Comparison of ENCODE assay signal across 8 cellular contexts in the genomic region with DNA sequence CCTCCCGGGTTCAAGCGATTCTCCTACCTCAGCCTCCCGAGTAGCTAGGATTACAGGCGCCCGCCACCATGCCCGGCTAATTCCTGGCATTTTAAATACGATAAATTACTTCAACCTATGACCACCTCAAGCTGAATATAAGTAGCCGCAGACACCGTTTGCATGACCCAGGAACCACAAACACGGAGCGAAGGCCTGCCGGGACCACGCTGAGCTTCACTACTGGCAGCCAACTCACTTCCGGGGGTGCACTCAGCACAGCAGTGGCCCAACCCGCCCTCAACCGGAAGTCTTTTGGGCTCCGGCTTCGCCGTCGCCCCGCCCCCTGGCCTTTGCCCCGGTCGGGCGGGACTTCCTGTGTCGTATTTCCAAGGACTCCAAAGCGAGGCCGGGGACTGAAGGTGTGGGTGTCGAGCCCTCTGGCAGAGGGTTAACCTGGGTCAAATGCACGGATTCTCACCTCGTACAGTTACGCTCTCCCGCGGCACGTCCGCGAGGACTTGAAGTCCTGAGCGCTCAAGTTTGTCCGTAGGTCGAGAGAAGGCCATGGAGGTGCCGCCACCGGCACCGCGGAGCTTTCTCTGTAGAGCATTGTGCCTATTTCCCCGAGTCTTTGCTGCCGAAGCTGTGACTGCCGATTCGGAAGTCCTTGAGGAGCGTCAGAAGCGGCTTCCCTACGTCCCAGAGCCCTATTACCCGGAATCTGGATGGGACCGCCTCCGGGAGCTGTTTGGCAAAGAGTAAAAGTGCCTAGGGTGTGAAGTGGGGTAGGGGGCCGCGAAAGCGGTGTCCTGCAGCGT. TPM values are rescaled to one million over a fixed set of nuclear protein-coding genes. Genes with fewer than 3 reads are reported as not detected.
DNase-seq lines count a peak whose midpoint lies in the region; ATAC-seq and TF ChIP-seq lines count a peak whose summit lies in the region.

A gene with protein sequence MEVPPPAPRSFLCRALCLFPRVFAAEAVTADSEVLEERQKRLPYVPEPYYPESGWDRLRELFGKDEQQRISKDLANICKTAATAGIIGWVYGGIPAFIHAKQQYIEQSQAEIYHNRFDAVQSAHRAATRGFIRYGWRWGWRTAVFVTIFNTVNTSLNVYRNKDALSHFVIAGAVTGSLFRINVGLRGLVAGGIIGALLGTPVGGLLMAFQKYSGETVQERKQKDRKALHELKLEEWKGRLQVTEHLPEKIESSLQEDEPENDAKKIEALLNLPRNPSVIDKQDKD (plus strand): TSS at position 360 of the 800 bp plus-strand sequence. CDS start 187 bp downstream, at position 547.

- H3K4me1 Mint-ChIP-seq in IgD-negative memory B cell, result peaks cover 16 to 26% (median 22%) of the 10 kb centered on the region in 3 donors

- peak; percentile 96 for DNase-seq in DMS 273 treated with DMSO at 0.1 percent for 48 hours (lab: John Stamatoyannopoulos, UW)
- peak; percentile 62 for DNase-seq in OCI-M2 (lab: John Stamatoyannopoulos, UW; ENCODE audit: unreplicated experiment)
- DNase-seq in activated T-cell treated with anti-CD3 and anti-CD28 coated beads for 4 hours, result peak; percentile 96
- peak; percentile 97 for DNase-seq in epithelial cell of esophagus (ENCODE audit: low read depth)
- DNase-seq in stimulated activated CD8-positive, alpha-beta memory T cell treated with anti-CD3 and anti-CD28 coated beads, Interleukin-4, amount 100 ng/mL, for 1 hour (ENCODE audit: low read depth in 2 of 2, low spot score in 1 of 2), result peak; percentile 92 to 95

- H3K4me3 ChIP-seq in epithelial cell of esophagus (ENCODE audit: low read length) (peak within 1 kb of the TSS; percentile 98), mononuclear cell (ENCODE audit: low read length) (peak within 1 kb of the TSS; percentile 87)

- no peaks in the 10 kb centered on the region for H3K27me3 ChIP-seq in mononuclear cell (ENCODE audit: insufficient read depth, low read length)

- no peaks in the 10 kb centered on the region for H3K9me3 ChIP-seq in mononuclear cell (ENCODE audit: low read depth, low read length)

- TF ChIP-seq CTCF in epithelial cell of esophagus (IDR thresholded peaks at IDR 0.05; ENCODE audit: insufficient read depth, low read depth, low read length, missing control alignments), result no peak

- H3K36me3 Mint-ChIP-seq in IgD-negative memory B cell, result peaks cover 2% of the 10 kb centered on the region

- peak within 1 kb of the TSS; percentile 97 to 100 (median 99) for H3K4me3 Mint-ChIP-seq in IgD-negative memory B cell

- peaks cover 18% of the 10 kb centered on the region for H3K4me1 ChIP-seq in mononuclear cell (ENCODE audit: insufficient read depth, low read length)

- peak within 1 kb of the TSS; percentile 96 to 99 (median 97) for H3K27ac Mint-ChIP-seq in IgD-negative memory B cell

- peak; percentile 98 for ATAC-seq in GM21529 (IDR thresholded peaks at IDR 0.05; ENCODE audit: unreplicated experiment)

- H3K9me3 Mint-ChIP-seq in IgD-negative memory B cell, result no peaks in the 10 kb centered on the region

- no peaks in the 10 kb centered on the region for H3K27me3 Mint-ChIP-seq in IgD-negative memory B cell

RNA-seq across cellular contexts. Expression of the gene that starts here (rescaled TPM):
- 89.0 TPM for polyA plus RNA-seq in IgD-negative memory B cell
- 19.0 TPM for total RNA-seq in mononuclear cell

Comparison
In these comparisons a context has a peak if more than half of its experiments do, and no peak if none do; other contexts are left out.
1. Peak in every context shown above with its lines: DNase-seq, ATAC-seq and H3K4me3 ChIP-seq.